8 cellular contexts compared by ENCODE assay signal in genomic region chr6:134437376-134437775, GRCh38.
DNase-seq lines count a peak whose midpoint lies in the region; ATAC-seq lines count a peak whose summit lies in the region.

No MANE protein-coding gene starts in this region.

- ATAC-seq in GM18517 (IDR thresholded peaks at IDR 0.05; ENCODE audit: unreplicated experiment) (peak; percentile 42), HG03442 (IDR thresholded peaks at IDR 0.05; ENCODE audit: unreplicated experiment) (peak; percentile 41), HG03025 (IDR thresholded peaks at IDR 0.05; ENCODE audit: low FRiP score, unreplicated experiment) (no peak), GM19397 (IDR thresholded peaks at IDR 0.05; ENCODE audit: unreplicated experiment) (no peak)

- peak; percentile 21 for DNase-seq in activated T-cell treated with anti-CD3 and anti-CD28 coated beads, Interleukin-2, amount 50 U/mL, for 1 hour
- DNase-seq in kidney tubule cell (ENCODE audit: low spot score) (peak; percentile 41), COLO829 (ENCODE audit: low spot score) (no peak), Kasumi-1 (lab: John Stamatoyannopoulos, UW) (no peak)

Comparison
In these comparisons a context has a peak if more than half of its experiments do, and no peak if none do; other contexts are left out.
1. ATAC-seq: peak in GM18517 (single experiment) and HG03442 (single experiment); none in HG03025 (single experiment) and GM19397 (single experiment).
2. DNase-seq: peak in activated T-cell treated with anti-CD3 and anti-CD28 coated beads, Interleukin-2, amount 50 U/mL, for 1 hour (single experiment) and kidney tubule cell (single experiment); none in COLO829 (single experiment) and Kasumi-1 (0 of 2).